Comparison of ENCODE assay signal across 8 cellular contexts in the genomic region with DNA sequence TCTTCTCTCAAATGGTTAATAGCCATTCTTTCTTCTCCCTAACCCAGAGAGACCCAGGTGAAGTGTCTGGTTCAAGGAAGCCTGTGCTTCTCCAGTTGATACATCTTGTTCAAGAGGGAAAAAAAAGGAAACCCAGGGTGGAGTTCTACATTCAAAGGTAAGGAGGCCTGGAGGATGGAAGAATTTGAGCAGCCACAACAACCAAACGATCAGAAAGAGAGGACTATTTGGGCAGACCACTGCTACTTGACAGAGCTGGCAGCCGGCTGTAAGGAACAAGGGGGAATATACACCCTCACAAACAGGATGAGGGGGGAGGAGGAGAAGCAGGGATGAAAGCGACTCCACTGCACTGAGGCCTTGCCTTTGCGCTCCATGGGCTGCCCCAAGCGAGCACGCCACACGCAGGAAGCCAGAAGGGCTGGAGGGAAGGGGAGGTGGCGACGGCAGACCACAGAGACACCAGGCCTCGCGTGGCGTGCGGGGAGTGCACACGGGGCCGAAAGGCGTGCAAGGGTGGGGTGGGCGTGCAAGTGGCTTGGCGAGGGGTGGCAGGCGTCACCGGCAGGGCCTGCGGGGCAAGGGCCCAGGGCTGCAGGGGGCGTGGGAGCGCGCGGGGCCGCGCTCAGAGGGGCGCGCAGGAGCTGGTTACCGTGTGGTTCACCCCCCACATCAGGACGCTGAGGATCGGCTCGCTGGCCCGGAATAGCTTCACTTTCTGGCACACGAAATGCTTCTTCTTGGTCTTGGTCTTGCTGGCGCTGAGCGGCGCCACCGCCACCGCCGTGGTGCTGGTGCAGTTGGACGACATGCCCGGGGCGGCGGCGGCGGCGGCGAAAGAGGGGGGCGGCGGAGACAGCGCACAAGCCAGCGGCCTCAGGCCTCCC.
DNase-seq lines count a peak whose midpoint lies in the region; ATAC-seq and TF ChIP-seq lines count a peak whose summit lies in the region.

No MANE protein-coding gene starts in this region.

- no peak for TF ChIP-seq CTCF in C4-2B (conservative IDR thresholded peaks at IDR 0.05)
- TF ChIP-seq CTCF in retinal pigment epithelial cell (conservative IDR thresholded peaks at IDR 0.05; ENCODE audit: low read depth, low read length), result no peak

- peak; percentile 61 for DNase-seq in GM19240 (ENCODE audit: insufficient read length, low spot score)
- peak in 40 of 56 donors; percentile 9 to 79 (median 50) for DNase-seq in amygdala (lab: John Stamatoyannopoulos, UW)
- peak; percentile 58 for DNase-seq in hepatic stellate cell (ENCODE audit: low spot score)
- DNase-seq in retinal pigment epithelial cell (ENCODE audit: low read depth), result no peak

- H3K27ac ChIP-seq in C4-2B, result peak overlapping the region; percentile 94

- H3K4me3 ChIP-seq in retinal pigment epithelial cell (ENCODE audit: low read length), result peak overlapping the region; percentile 72

- ATAC-seq in HG03520 (IDR thresholded peaks at IDR 0.05; ENCODE audit: unreplicated experiment) (peak; percentile 11), SK-N-SH treated with all-trans-retinoic acid at 6 μM for 48 hours (peak; percentile 48), GM19328 (IDR thresholded peaks at IDR 0.05; ENCODE audit: unreplicated experiment) (no peak)

TF ChIP-seq in SK-N-SH treated with all-trans-retinoic acid at 6 μM for 48 hours, 23 proteins besides CTCF, POLR2A, EP300 and RAD21:
- TF ChIP-seq ESRRG (CRISPR knock-in tag; IDR thresholded peaks at IDR 0.05) (no peak), OSR1 (CRISPR knock-in tag; IDR thresholded peaks at IDR 0.05) (no peak), ZFP3 (CRISPR knock-in tag; IDR thresholded peaks at IDR 0.05) (peak; percentile 42; the same call in 1 of the 2 replicates), ZNF565 (CRISPR knock-in tag; conservative IDR thresholded peaks at IDR 0.05; ENCODE audit: low read depth) (no peak), TOX (CRISPR knock-in tag; IDR thresholded peaks at IDR 0.05; ENCODE audit: borderline replicate concordance) (no peak), ARNTL (CRISPR knock-in tag; IDR thresholded peaks at IDR 0.05; ENCODE audit: borderline replicate concordance, low read depth) (no peak)
- TF ChIP-seq, protein P1, sequence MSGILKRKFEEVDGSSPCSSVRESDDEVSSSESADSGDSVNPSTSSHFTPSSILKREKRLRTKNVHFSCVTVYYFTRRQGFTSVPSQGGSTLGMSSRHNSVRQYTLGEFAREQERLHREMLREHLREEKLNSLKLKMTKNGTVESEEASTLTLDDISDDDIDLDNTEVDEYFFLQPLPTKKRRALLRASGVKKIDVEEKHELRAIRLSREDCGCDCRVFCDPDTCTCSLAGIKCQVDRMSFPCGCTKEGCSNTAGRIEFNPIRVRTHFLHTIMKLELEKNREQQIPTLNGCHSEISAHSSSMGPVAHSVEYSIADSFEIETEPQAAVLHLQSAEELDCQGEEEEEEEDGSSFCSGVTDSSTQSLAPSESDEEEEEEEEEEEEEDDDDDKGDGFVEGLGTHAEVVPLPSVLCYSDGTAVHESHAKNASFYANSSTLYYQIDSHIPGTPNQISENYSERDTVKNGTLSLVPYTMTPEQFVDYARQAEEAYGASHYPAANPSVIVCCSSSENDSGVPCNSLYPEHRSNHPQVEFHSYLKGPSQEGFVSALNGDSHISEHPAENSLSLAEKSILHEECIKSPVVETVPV (CRISPR knock-in tag; IDR thresholded peaks at IDR 0.05), result no peak
